Comparison of ENCODE assay signal across 9 cellular contexts in the genomic region with DNA sequence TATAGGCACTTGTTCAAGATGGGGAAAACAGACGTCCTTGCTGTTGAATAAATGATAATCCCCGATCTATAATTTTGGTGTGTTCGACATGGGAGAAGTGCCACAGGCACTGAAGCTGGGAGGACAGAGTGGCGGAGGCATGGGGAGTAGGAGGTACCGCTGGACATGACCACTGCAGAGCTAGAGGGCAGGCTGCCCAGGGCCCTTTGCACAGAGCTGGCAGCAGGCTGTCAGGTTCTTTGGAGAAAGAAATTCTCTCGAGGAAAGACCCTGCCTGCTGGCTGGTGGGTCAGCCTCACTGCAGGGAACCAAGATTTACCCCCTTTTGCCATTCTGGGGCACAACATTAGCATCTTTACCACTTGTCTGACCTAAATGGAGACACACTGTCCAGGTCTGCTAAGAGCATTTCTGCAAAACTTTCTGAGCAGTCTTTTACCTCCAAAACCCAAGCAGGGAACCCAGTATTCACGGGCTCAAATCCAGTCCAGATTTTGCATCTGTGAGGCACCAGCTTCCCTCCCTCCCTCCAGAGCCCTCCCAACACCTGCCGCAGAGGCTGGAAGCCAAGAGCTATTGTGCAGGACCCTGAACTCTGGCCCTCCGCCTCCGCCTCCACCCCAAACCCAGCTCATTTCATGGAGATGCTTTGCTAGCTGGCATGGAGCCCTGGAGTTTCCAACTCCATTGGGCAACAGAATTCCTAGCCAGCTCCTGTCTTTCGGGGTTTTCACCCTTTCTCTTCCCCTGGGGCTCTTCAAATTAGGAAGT.
DNase-seq lines count a peak whose midpoint lies in the region; ATAC-seq and TF ChIP-seq lines count a peak whose summit lies in the region.
"Had no signal": no experiment of that assay in that cellular context is flagged by ENCODE, and none has a peak within 500 bp of the region (broad histone marks: within the 10 kb centered on the region; RNA-seq: fewer than 3 reads in every experiment).

No MANE protein-coding gene starts in this region.

- peaks cover 26% of the 10 kb centered on the region for H3K36me3 Mint-ChIP-seq in nephron progenitor cell (ENCODE audit: low read depth)
- H3K36me3 Mint-ChIP-seq: CD8-positive, alpha-beta T cell had no signal

- intact Hi-C loops in dorsolateral prefrontal cortex (cut with DNase I) = no loop called here

- no peaks in the 10 kb centered on the region for H4K20me1 ChIP-seq in osteoblast (ENCODE audit: insufficient read depth, low read length)

- no peaks in the 10 kb centered on the region for H3K9me3 Mint-ChIP-seq in nephron progenitor cell
- H3K9me3 Mint-ChIP-seq: CD8-positive, alpha-beta T cell had no signal

- peaks cover 14% of the 10 kb centered on the region for H3K4me1 ChIP-seq in osteoblast (ENCODE audit: insufficient read depth, low read length)

- H3K4me3 ChIP-seq in dorsolateral prefrontal cortex (no peak overlapping the region), osteoblast (ENCODE audit: insufficient read depth, low read length) (no peak overlapping the region)

- H3K27me3 Mint-ChIP-seq in nephron progenitor cell (ENCODE audit: low read depth, poor library complexity) = peaks cover 13% of the 10 kb centered on the region

- H3K27ac Mint-ChIP-seq in nephron progenitor cell = peak overlapping the region; percentile 31
- H3K27ac Mint-ChIP-seq: CD8-positive, alpha-beta T cell had no signal

- H3K4me3 Mint-ChIP-seq in nephron progenitor cell = no peak overlapping the region
- H3K4me3 Mint-ChIP-seq: CD8-positive, alpha-beta T cell had no signal

- no peaks in the 10 kb centered on the region for H3K79me2 ChIP-seq in osteoblast (ENCODE audit: insufficient read depth, low read length)

- H3K4me2 ChIP-seq in osteoblast (ENCODE audit: insufficient read depth, low read length) = no peak overlapping the region

- H3K4me1 Mint-ChIP-seq in nephron progenitor cell = peaks cover 64% of the 10 kb centered on the region

- no peaks in the 10 kb centered on the region for H3K27me3 ChIP-seq in dorsolateral prefrontal cortex
- H3K27me3 ChIP-seq in osteoblast (ENCODE audit: insufficient read depth, low read length) = no peaks in the 10 kb centered on the region

- no peaks in the 10 kb centered on the region for H3K9me3 ChIP-seq in osteoblast (ENCODE audit: low read depth, low read length)

- no peak for ATAC-seq in GM21367 (IDR thresholded peaks at IDR 0.05; ENCODE audit: unreplicated experiment)
- ATAC-seq in GM18873 (IDR thresholded peaks at IDR 0.05; ENCODE audit: low FRiP score, unreplicated experiment) = no peak
- ATAC-seq: CD8-positive, alpha-beta T cell had no signal

- H3K27ac ChIP-seq in dorsolateral prefrontal cortex (peak overlapping the region in 11 of 59 donors; percentile 2 to 68 (median 31)), osteoblast (ENCODE audit: low read depth, low read length) (no peak overlapping the region)

- TF ChIP-seq CTCF in dorsolateral prefrontal cortex (IDR thresholded peaks at IDR 0.05 in 54 of 56, conservative IDR thresholded peaks at IDR 0.05 in 2 of 56; ENCODE audit: low read depth in 1 of 56, partially characterized antibody in 56 of 56) (no peak), nephron progenitor cell (IDR thresholded peaks at IDR 0.05) (no peak), osteoblast (IDR thresholded peaks at IDR 0.05; ENCODE audit: extremely low read depth, low read depth, low read length) (no peak)

- peak; percentile 6 for DNase-seq in EL
- peak; percentile 80 for DNase-seq in NCI-H2227 treated with DMSO at 0.1 percent for 48 hours (lab: John Stamatoyannopoulos, UW)
- DNase-seq in dorsolateral prefrontal cortex = peak in 6 of 10 donors; percentile 43 to 64 (median 51)
- no peak for DNase-seq in nephron progenitor cell
- DNase-seq in osteoblast (ENCODE audit: insufficient read length, low spot score, missing footprints) = no peak
- DNase-seq in Kasumi-1 (lab: John Stamatoyannopoulos, UW) = no peak
- DNase-seq: CD8-positive, alpha-beta T cell had no signal

- H2AFZ ChIP-seq in osteoblast (ENCODE audit: low read length) = no peak overlapping the region

- H3K36me3 ChIP-seq in osteoblast (ENCODE audit: insufficient read depth, low read length) = no peaks in the 10 kb centered on the region

Comparison
In these comparisons a context has a peak if more than half of its experiments do, and no peak if none do; other contexts are left out.
1. DNase-seq: peak in EL (single experiment), NCI-H2227 treated with DMSO at 0.1 percent for 48 hours (single experiment) and dorsolateral prefrontal cortex (6 of 10); none in nephron progenitor cell (single experiment), osteoblast (single experiment) and Kasumi-1 (0 of 2).